8 cellular contexts compared by ENCODE assay signal in genomic region chr4:167233523-167234387, GRCh38. TPM values are rescaled to one million over a fixed set of nuclear protein-coding genes. Genes with fewer than 3 reads are reported as not detected.
DNase-seq lines count a peak whose midpoint lies in the region; ATAC-seq and TF ChIP-seq lines count a peak whose summit lies in the region.

No MANE protein-coding gene starts in this region.

- no peaks in the 10 kb centered on the region for H3K36me3 ChIP-seq in BJ (ENCODE audit: control insufficient read depth, insufficient read depth, low read length)
- no peaks in the 10 kb centered on the region for H3K36me3 ChIP-seq in NT2/D1 (ENCODE audit: insufficient read depth, insufficient read length, low read length)

- H3K4me1 ChIP-seq in NT2/D1 (ENCODE audit: insufficient read depth, insufficient read length) = peaks cover 1% of the 10 kb centered on the region

- CTCF ChIA-PET in BJ (lab: Yijun Ruan, JAX) = no interaction called here

- peaks cover 0 to 15% (median 7%) of the 10 kb centered on the region in 4 donors for H3K4me1 Mint-ChIP-seq in naive thymus-derived CD8-positive, alpha-beta T cell

- H3K27me3 ChIP-seq in BJ (ENCODE audit: control insufficient read depth, insufficient read depth, low read length) (0 out of 2 replicates have a peak, but pooled peaks cover 3% of the 10 kb centered on the region), NT2/D1 (ENCODE audit: insufficient read depth, insufficient read length) (peaks cover 38% of the 10 kb centered on the region)

- H3K36me3 Mint-ChIP-seq in naive thymus-derived CD8-positive, alpha-beta T cell = no peaks in the 10 kb centered on the region

- no peak for TF ChIP-seq CTCF in BJ (IDR thresholded peaks at IDR 0.05; ENCODE audit: insufficient read depth, low read depth, low read length)
- no peak for TF ChIP-seq CTCF in epithelial cell of proximal tubule (conservative IDR thresholded peaks at IDR 0.05; ENCODE audit: low read depth, low read length)

- no peaks in the 10 kb centered on the region for H3K9me3 ChIP-seq in NT2/D1 (ENCODE audit: insufficient read depth, low read length)

- H3K4me3 Mint-ChIP-seq in naive thymus-derived CD8-positive, alpha-beta T cell = peak overlapping the region in 8 of 10 donors; percentile 10 to 79 (median 64)

- peak overlapping the region; percentile 50 for H3K9ac ChIP-seq in NT2/D1 (ENCODE audit: insufficient read length, low read depth)

- peaks cover 0 to 4% (median 1%) of the 10 kb centered on the region in 9 donors for H3K9me3 Mint-ChIP-seq in naive thymus-derived CD8-positive, alpha-beta T cell

- no peak for DNase-seq in BJ (ENCODE audit: low read depth)
- DNase-seq in NT2/D1 (ENCODE audit: low read depth, low spot score) = no peak
- DNase-seq in epithelial cell of proximal tubule (ENCODE audit: low read depth) = no peak
- no peak for DNase-seq in naive thymus-derived CD8-positive, alpha-beta T cell
- no peak for DNase-seq in KG1 (lab: John Stamatoyannopoulos, UW)
- no peak for DNase-seq in HT-29 (ENCODE audit: low spot score)
- no peak for DNase-seq in activated naive CD4-positive, alpha-beta T cell (lab: John Stamatoyannopoulos, UW)

- peaks cover 7 to 43% (median 22%) of the 10 kb centered on the region in 5 donors for H3K27me3 Mint-ChIP-seq in naive thymus-derived CD8-positive, alpha-beta T cell

- no peak overlapping the region for H3K27ac Mint-ChIP-seq in naive thymus-derived CD8-positive, alpha-beta T cell

- POLR2A ChIA-PET in BJ (lab: Charles Lee) = no interaction called here
- POLR2A ChIA-PET in naive thymus-derived CD8-positive, alpha-beta T cell (lab: Charles Lee) = no interaction called here

- peak; percentile 46 for ATAC-seq in GM21367 (IDR thresholded peaks at IDR 0.05; ENCODE audit: unreplicated experiment)
- ATAC-seq in naive thymus-derived CD8-positive, alpha-beta T cell = no peak

- peak overlapping the region; percentile 11; the same call in 1 of the 2 replicates for H3K4me3 ChIP-seq in BJ (ENCODE audit: low read depth, low read length)
- H3K4me3 ChIP-seq in NT2/D1 (ENCODE audit: insufficient read length, low read depth) = peak overlapping the region; percentile 77
- peak overlapping the region; percentile 53 for H3K4me3 ChIP-seq in epithelial cell of proximal tubule (ENCODE audit: low read depth, low read length)

RNA-seq across cellular contexts. Expression of gene SPOCK3, which starts 0.5 kb away (rescaled TPM):
- polyA plus RNA-seq in BJ (2011; rRNA removed) = not detected in 2 replicates
- not detected in 2 replicates for polyA minus RNA-seq in BJ (2011; rRNA and poly(A)+ RNA removed)
- 0.06 and 0.22 TPM in 2 replicates for total RNA-seq in epithelial cell of proximal tubule
- total RNA-seq in naive thymus-derived CD8-positive, alpha-beta T cell = not detected
- polyA plus RNA-seq in naive thymus-derived CD8-positive, alpha-beta T cell = not detected
- total RNA-seq in HT-29 (2014; rRNA removed; shearing (Covaris generic)) = not detected in 2 replicates

Comparison
In these comparisons a context has a peak if more than half of its experiments do, and no peak if none do; other contexts are left out.
1. H3K4me3 ChIP-seq: peak in every context shown above with its lines; median percentile 77 in NT2/D1; 53 in epithelial cell of proximal tubule; 11 in BJ.